ENCODE assay signal across 16 cellular contexts in the genomic region with DNA sequence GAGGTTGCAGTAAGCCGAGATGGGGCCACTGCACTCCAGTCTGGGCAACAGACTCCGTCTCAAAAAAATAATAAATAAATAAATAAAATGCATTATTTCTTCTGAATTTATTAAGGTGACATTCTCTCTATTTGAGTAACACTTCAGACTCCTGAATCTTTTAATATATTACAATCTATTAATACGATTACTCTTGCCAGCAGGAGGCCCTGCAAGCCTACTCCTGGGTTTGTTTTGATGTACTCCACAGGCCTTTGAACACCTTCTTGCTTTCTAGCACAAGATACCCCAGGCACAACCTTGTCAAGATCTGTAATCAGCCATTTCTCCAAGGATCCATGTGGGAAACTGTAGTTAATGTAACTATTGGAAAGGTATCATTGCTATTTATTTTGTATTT.
DNase-seq lines count a peak whose midpoint lies in the region; ATAC-seq, FAIRE-seq and TF ChIP-seq lines count a peak whose summit lies in the region.
"Had no signal": no experiment of that assay in that cellular context is flagged by ENCODE, and none has a peak within 500 bp of the region (broad histone marks: within the 10 kb centered on the region; RNA-seq: fewer than 3 reads in every experiment).

No MANE protein-coding gene starts in this region.

- DNase-seq in right atrium auricular region (ENCODE audit: low spot score) (peak; percentile 23), left ventricle myocardium superior (no peak), RPMI8226 (peak; percentile 42), NCI-H2227 treated with DMSO at 0.1 percent for 48 hours (lab: John Stamatoyannopoulos, UW) (no peak), NCI-H128 (lab: John Stamatoyannopoulos, UW; ENCODE audit: unreplicated experiment) (no peak), midbrain (lab: John Stamatoyannopoulos, UW) (no peak)
- DNase-seq: activated CD4-positive, alpha-beta T cell treated with anti-CD3 and anti-CD28 coated beads for 36 hours; effector memory CD4-positive, alpha-beta T cell; foreskin fibroblast; KBM-7; NCI-H1694 treated with DMSO at 0.1 percent for 48 hours; NCI-H774 had no signal

- H3K4me3 ChIP-seq in right atrium auricular region, result no peak overlapping the region

- peak in 1 of 2 donors; percentile 47 for TF ChIP-seq CTCF in right atrium auricular region (IDR thresholded peaks at IDR 0.05)

- no peaks in the 10 kb centered on the region for H3K9me3 ChIP-seq in right atrium auricular region

- intact Hi-C loops in left ventricle myocardium superior (cut with micrococcal nuclease), result no loop called here

- ATAC-seq in left ventricle myocardium superior, result no peak
- ATAC-seq: activated CD4-positive, alpha-beta T cell treated with anti-CD3 and anti-CD28 coated beads for 36 hours; activated naive CD4-positive, alpha-beta T cell treated with anti-CD3 and anti-CD28 coated beads, Interleukin-2, amount 50 U/mL, for 72 hours; stimulated activated memory B cell treated with anti-CD40 and anti-IgM and Interleukin-4, amounts not matched to agents 10 μg/mL and 1 μg/mL and 100 μg/mL, for 72 hours had no signal

- H3K27ac ChIP-seq in right atrium auricular region, result no peak overlapping the region
- H3K27ac ChIP-seq in temporal lobe (ENCODE audit: low read depth, low read length), result peak overlapping the region; percentile 97

- H3K36me3 ChIP-seq in right atrium auricular region, result no peaks in the 10 kb centered on the region

- peak; percentile 58 for FAIRE-seq in islet of Langerhans (lab: Jason Lieb, UNC)

- H3K27me3 ChIP-seq in right atrium auricular region, result no peaks in the 10 kb centered on the region

- H3K4me1 ChIP-seq in right atrium auricular region, result peaks cover 0 to 13% of the 10 kb centered on the region in 2 donors

Comparison
In these comparisons a context has a peak if more than half of its experiments do, and no peak if none do; other contexts are left out.
1. DNase-seq: peak in right atrium auricular region (single experiment) and RPMI8226 (single experiment); none in left ventricle myocardium superior (single experiment), NCI-H2227 treated with DMSO at 0.1 percent for 48 hours (single experiment), NCI-H128 (single experiment) and midbrain (single experiment).